Comparison of ENCODE assay signal across 8 cellular contexts in the genomic region with DNA sequence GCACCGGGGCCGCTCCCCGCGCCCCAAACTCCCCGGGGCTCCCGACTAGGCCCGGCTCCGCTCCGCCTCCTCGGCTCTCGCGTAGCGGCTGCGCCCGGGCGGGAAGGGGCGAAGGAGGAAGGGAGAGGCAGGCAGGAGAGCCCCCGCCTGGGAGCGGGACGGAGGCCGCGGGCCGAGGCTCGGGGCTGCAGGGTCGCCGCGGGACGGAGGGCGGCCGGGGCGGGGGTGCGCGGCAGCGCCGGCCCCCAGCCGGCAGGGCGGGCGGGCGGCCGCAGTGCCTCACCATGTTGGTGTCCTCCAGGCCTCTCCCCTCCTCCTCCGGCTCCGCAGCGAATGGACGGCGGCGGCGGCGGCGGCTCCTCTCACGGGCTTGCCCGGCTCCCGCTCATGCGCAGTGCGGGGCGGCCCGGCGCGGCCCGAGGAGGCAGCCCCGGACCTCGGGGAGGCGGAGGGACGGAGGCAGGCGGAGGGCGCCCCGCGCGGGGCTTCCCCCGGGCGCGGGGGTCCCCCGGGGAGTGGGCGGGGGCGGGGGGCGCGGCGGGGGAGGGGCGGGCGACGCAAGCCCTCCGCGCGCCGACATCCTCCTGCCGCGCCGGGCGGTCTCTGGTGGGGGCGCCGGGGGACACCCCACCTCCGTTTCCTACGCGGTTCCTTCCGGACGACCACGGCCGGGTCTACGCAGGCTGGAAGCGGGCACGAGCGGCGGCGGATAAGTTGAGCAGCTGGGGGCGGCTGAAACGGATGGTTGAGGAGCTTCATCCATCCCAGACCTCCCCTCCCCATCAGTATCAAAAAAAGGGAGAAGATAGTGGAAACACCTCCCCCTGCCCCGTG. TPM values are rescaled to one million over a fixed set of nuclear protein-coding genes. Genes with fewer than 3 reads are reported as not detected.
DNase-seq lines count a peak whose midpoint lies in the region; ATAC-seq, FAIRE-seq and TF ChIP-seq lines count a peak whose summit lies in the region.

A gene (minus strand): TSS at position 335 of the 834 bp plus-strand sequence. CDS start 49 bp downstream, at position 286.

- no peaks in the 10 kb centered on the region for H3K36me3 ChIP-seq in keratinocyte (ENCODE audit: control insufficient read depth in 2 of 2, extremely low read depth in 1 of 2, insufficient read depth in 2 of 2, low read length in 2 of 2)

- H2AFZ ChIP-seq in keratinocyte (ENCODE audit: control insufficient read depth, low read length) = peak within 1 kb of the TSS; percentile 83

- DNase-seq in AG08396 (ENCODE audit: low spot score) (peak; percentile 99), NCI-H345 (lab: John Stamatoyannopoulos, UW) (peak; percentile 87), keratinocyte (ENCODE audit: low read depth, low spot score) (no peak)
- peak; percentile 78 to 79 for DNase-seq in central memory CD8-positive, alpha-beta T cell (ENCODE audit: low spot score in 2 of 2)
- peak; percentile 72 to 89 (median 75) for DNase-seq in stimulated activated CD4-positive, alpha-beta T cell treated with anti-CD3 and anti-CD28 coated beads, Interleukin-12 subunit alpha, Interleukin-12 subunit beta, amount 100 ng/mL, for 48 hours (ENCODE audit: low read depth in 2 of 3, low spot score in 1 of 3)

- peak within 1 kb of the TSS; percentile 77 to 87 (median 78) for H3K4me3 ChIP-seq in keratinocyte (ENCODE audit: control insufficient read depth in 2 of 3, extremely low read depth in 1 of 3, insufficient read depth in 2 of 3, low read depth in 1 of 3, low read length in 3 of 3)

- ATAC-seq in GM18907 (IDR thresholded peaks at IDR 0.05; ENCODE audit: unreplicated experiment) = peak; percentile 90
- peak; percentile 90 for ATAC-seq in HG03135 (IDR thresholded peaks at IDR 0.05; ENCODE audit: unreplicated experiment)
- peak; percentile 94 to 96 for ATAC-seq in activated CD4-positive, CD25-positive, alpha-beta regulatory T cell treated with anti-CD3 and anti-CD28 coated beads, Interleukin-2, amount 50 U/mL, for 24 hours
- peak; percentile 89 for ATAC-seq in central memory CD8-positive, alpha-beta T cell (replicated peaks; ENCODE audit: extremely low read depth, poor library complexity, severe bottlenecking)

- H4K20me1 ChIP-seq in keratinocyte (ENCODE audit: control insufficient read depth, extremely low read depth, insufficient read depth, low read length) = peaks cover 6% of the 10 kb centered on the region

- H3K27me3 Mint-ChIP-seq in central memory CD8-positive, alpha-beta T cell = no peaks in the 10 kb centered on the region

- H3K27ac ChIP-seq in keratinocyte (ENCODE audit: control insufficient read depth, insufficient read depth, low read length) = peak within 1 kb of the TSS; percentile 58

- H3K4me1 ChIP-seq in keratinocyte (ENCODE audit: control insufficient read depth, extremely low read depth, insufficient read depth, low read length) = peaks cover 8% of the 10 kb centered on the region

- no peaks in the 10 kb centered on the region for H3K9me3 ChIP-seq in keratinocyte (ENCODE audit: control insufficient read depth, low read depth, low read length)

- FAIRE-seq in keratinocyte (lab: Jason Lieb, UNC) = no peak

- H3K4me3 Mint-ChIP-seq in central memory CD8-positive, alpha-beta T cell = no peak within 1 kb of the TSS

- H3K4me1 Mint-ChIP-seq in central memory CD8-positive, alpha-beta T cell = peaks cover 34% of the 10 kb centered on the region

- H3K4me2 ChIP-seq in keratinocyte (ENCODE audit: control insufficient read depth, extremely low read depth, insufficient read depth, low read depth, low read length) = peak within 1 kb of the TSS; percentile 90

- peaks cover 45% of the 10 kb centered on the region for H3K79me2 ChIP-seq in keratinocyte (ENCODE audit: control insufficient read depth, insufficient read depth, low read length)

- TF ChIP-seq CTCF in keratinocyte (optimal IDR thresholded peaks at IDR 0.05 in 1 of 3, IDR thresholded peaks at IDR 0.05 in 1 of 3, conservative IDR thresholded peaks at IDR 0.05 in 1 of 3; ENCODE audit: extremely low read depth in 1 of 3, insufficient read depth in 2 of 3, low read length in 3 of 3) = no peak

- no peaks in the 10 kb centered on the region for H3K9me3 Mint-ChIP-seq in central memory CD8-positive, alpha-beta T cell

- peak within 1 kb of the TSS; percentile 87 for H3K9ac ChIP-seq in keratinocyte (ENCODE audit: control insufficient read depth, extremely low read depth, insufficient read depth, low read length)

- H3K36me3 Mint-ChIP-seq in central memory CD8-positive, alpha-beta T cell (ENCODE audit: insufficient read depth) = peaks cover 7% of the 10 kb centered on the region

- dilution Hi-C loops in keratinocyte (cut with MboI; ENCODE audit: extremely low pct_ligation_motif_present, low sequenced_read_pairs) = no loop called here

- peak within 1 kb of the TSS; percentile 81 for H3K27ac Mint-ChIP-seq in central memory CD8-positive, alpha-beta T cell (ENCODE audit: low read depth)

- H3K9me1 ChIP-seq in keratinocyte (ENCODE audit: control insufficient read depth, extremely low read depth, insufficient read depth, low read length) = no peaks in the 10 kb centered on the region

- H3K27me3 ChIP-seq in keratinocyte (ENCODE audit: control insufficient read depth, extremely low read depth, insufficient read depth, low read length) = no peaks in the 10 kb centered on the region

RNA-seq across cellular contexts. Expression of the gene that starts here (rescaled TPM):
- 18.5 to 30.1 TPM (median 21.6 TPM) in 3 replicates for polyA plus RNA-seq in keratinocyte
- 96.0 TPM for polyA plus RNA-seq in keratinocyte (2011; ENCODE audit: low read depth)
- polyA plus RNA-seq in keratinocyte (2011; cell fraction: cytosol; rRNA removed) = 15.4 and 38.5 TPM in 2 replicates
- polyA plus RNA-seq in keratinocyte (2011; cell fraction: nucleus; rRNA removed) = 20.1 and 29.5 TPM in 2 replicates
- polyA plus RNA-seq in keratinocyte (2012; ENCODE audit: low replicate concordance) = 21.1 and 28.9 TPM in 2 replicates
- 11.1 to 52.7 TPM (median 14.4 TPM) in 3 replicates for polyA minus RNA-seq in keratinocyte
- polyA minus RNA-seq in keratinocyte (2011; cell fraction: cytosol; rRNA and poly(A)+ RNA removed) = 17.6 TPM
- polyA minus RNA-seq in keratinocyte (2011; cell fraction: nucleus; rRNA and poly(A)+ RNA removed) = 7.1 and 24.0 TPM in 2 replicates
